8 cellular contexts compared by ENCODE assay signal in genomic region chr3:116140100-116140689, GRCh38.
DNase-seq lines count a peak whose midpoint lies in the region; ATAC-seq, FAIRE-seq and TF ChIP-seq lines count a peak whose summit lies in the region.

No MANE protein-coding gene starts in this region.

- TF ChIP-seq CTCF in GM12864 (IDR thresholded peaks at IDR 0.05; ENCODE audit: low read depth, low read length, missing control alignments) = peak; percentile 82
- peak; percentile 78 for TF ChIP-seq CTCF in osteocyte (IDR thresholded peaks at IDR 0.05)

- H3K4me3 Mint-ChIP-seq in osteocyte (ENCODE audit: unreplicated experiment) = no peak overlapping the region
- no peak overlapping the region for H3K4me3 Mint-ChIP-seq in immature natural killer cell

- DNase-seq in GM12864 (ENCODE audit: low read depth) (peak; percentile 5), NCI-H748 treated with DMSO at 0.1 percent for 48 hours (lab: John Stamatoyannopoulos, UW) (peak; percentile 42), dermis microvascular lymphatic vessel endothelial cell (ENCODE audit: low read depth in 2 of 2) (peak; percentile 2 to 4), osteocyte (ENCODE audit: extremely low spot score, unreplicated experiment) (no peak), immature natural killer cell (no peak), GM12892 (ENCODE audit: insufficient read length) (no peak)

- TF ChIP-seq POLR2A in GM12892 (IDR thresholded peaks at IDR 0.05; ENCODE audit: low read depth, low read length) = no peak

- ATAC-seq in HG02885 (IDR thresholded peaks at IDR 0.05; ENCODE audit: poor library complexity, unreplicated experiment) = peak; percentile 67
- no peak for ATAC-seq in HG03280 (IDR thresholded peaks at IDR 0.05; ENCODE audit: unreplicated experiment)

- peaks cover 3% of the 10 kb centered on the region for H3K4me1 Mint-ChIP-seq in osteocyte (ENCODE audit: unreplicated experiment)
- H3K4me1 Mint-ChIP-seq in immature natural killer cell = no peaks in the 10 kb centered on the region

- H3K9me3 Mint-ChIP-seq in osteocyte (ENCODE audit: unreplicated experiment) (peaks cover 7% of the 10 kb centered on the region), immature natural killer cell (peaks cover 0 to 25% (median 2%) of the 10 kb centered on the region in 6 donors)

- H3K36me3 Mint-ChIP-seq in osteocyte (ENCODE audit: unreplicated experiment) = peaks cover 3% of the 10 kb centered on the region
- no peaks in the 10 kb centered on the region for H3K36me3 Mint-ChIP-seq in immature natural killer cell

- H3K27me3 Mint-ChIP-seq in osteocyte (ENCODE audit: unreplicated experiment) = no peaks in the 10 kb centered on the region
- H3K27me3 Mint-ChIP-seq in immature natural killer cell (ENCODE audit: low read depth in 3 of 3) = no peaks in the 10 kb centered on the region

- H3K27ac Mint-ChIP-seq in osteocyte (ENCODE audit: unreplicated experiment) (no peak overlapping the region), immature natural killer cell (no peak overlapping the region)

- no peak for FAIRE-seq in GM12892 (lab: Jason Lieb, UNC)

- no peak overlapping the region for H3K4me3 ChIP-seq in GM12864 (ENCODE audit: low read depth, low read length)

Comparison
In these comparisons a context has a peak if more than half of its experiments do, and no peak if none do; other contexts are left out.
1. DNase-seq: peak in GM12864 (single experiment), NCI-H748 treated with DMSO at 0.1 percent for 48 hours (single experiment) and dermis microvascular lymphatic vessel endothelial cell (2 of 2); none in osteocyte (single experiment), immature natural killer cell (0 of 3) and GM12892 (single experiment).